Comparison of ENCODE assay signal across 9 cellular contexts in genomic region chr1:39105841-39106765, GRCh38.
DNase-seq lines count a peak whose midpoint lies in the region; TF ChIP-seq lines count a peak whose summit lies in the region.
"Had no signal": no experiment of that assay in that cellular context is flagged by ENCODE, and none has a peak within 500 bp of the region (broad histone marks: within the 10 kb centered on the region; RNA-seq: fewer than 3 reads in every experiment).

No MANE protein-coding gene starts in this region.

- no peaks in the 10 kb centered on the region for H3K27me3 Mint-ChIP-seq in H9 (ENCODE audit: low read depth)
- H3K27me3 Mint-ChIP-seq in activated naive CD4-positive, alpha-beta T cell treated with anti-CD3 and anti-CD28 coated beads, Interleukin-2, amount 10 ng/mL, durations not matched to agents 7 days and 5 days = peaks cover 32% of the 10 kb centered on the region
- H3K27me3 Mint-ChIP-seq: brain had no signal

- no peaks in the 10 kb centered on the region for H3K9me3 Mint-ChIP-seq in H9
- no peaks in the 10 kb centered on the region for H3K9me3 Mint-ChIP-seq in activated naive CD4-positive, alpha-beta T cell treated with anti-CD3 and anti-CD28 coated beads, Interleukin-2, amount 10 ng/mL, durations not matched to agents 7 days and 5 days

- no peaks in the 10 kb centered on the region for H3K9me3 ChIP-seq in H9 (ENCODE audit: control insufficient read depth, low read depth, low read length)

- no peaks in the 10 kb centered on the region for H3K79me1 ChIP-seq in H9 (ENCODE audit: insufficient read depth, low read depth, low read length, poor library complexity, severe bottlenecking)

- H3K4me2 ChIP-seq in H9 (ENCODE audit: insufficient read depth, insufficient read length, low read length) = peak overlapping the region; percentile 92

- H3K79me2 ChIP-seq in H9 (ENCODE audit: insufficient read depth, low read length) = peaks cover 32% of the 10 kb centered on the region; the same call in 1 of the 2 replicates

- no peak overlapping the region for H4K91ac ChIP-seq in H9 (ENCODE audit: insufficient read length, low read depth, low read length)

- H3K23ac ChIP-seq in H9 (ENCODE audit: insufficient read length, low read depth, low read length) = no peak overlapping the region

- no peaks in the 10 kb centered on the region for H3K36me3 Mint-ChIP-seq in H9 (ENCODE audit: insufficient read depth in 1 of 3, low read depth in 3 of 3)
- H3K36me3 Mint-ChIP-seq in activated naive CD4-positive, alpha-beta T cell treated with anti-CD3 and anti-CD28 coated beads, Interleukin-2, amount 10 ng/mL, durations not matched to agents 7 days and 5 days = no peaks in the 10 kb centered on the region
- H3K36me3 Mint-ChIP-seq: brain had no signal

- intact Hi-C loops in cardiac septum (cut with DNase I) = loop anchor here (1.0 to 5.0 kb wide), 4 partner anchors 26 to 301 kb away; no protein-coding TSS in a partner anchor

- DNase-seq in EH (ENCODE audit: low read depth) (peak; percentile 66), H9 (peak; percentile 40), NCI-H774 (lab: John Stamatoyannopoulos, UW) (peak; percentile 45), cardiac septum (ENCODE audit: low spot score) (peak; percentile 79), pons (ENCODE audit: low spot score) (peak; percentile 59), ureter (ENCODE audit: low spot score) (no peak), NCI-H187 treated with DMSO at 0.1 percent for 48 hours (lab: John Stamatoyannopoulos, UW) (no peak)
- DNase-seq in activated naive CD4-positive, alpha-beta T cell treated with anti-CD3 and anti-CD28 coated beads, Interleukin-2, amount 10 ng/mL, durations not matched to agents 7 days and 5 days = peak; percentile 44

- no peak overlapping the region for H3K56ac ChIP-seq in H9 (ENCODE audit: insufficient read length, low read depth, low read length)

- no peak overlapping the region for H2BK5ac ChIP-seq in H9 (ENCODE audit: insufficient read length, low read length)

- H2BK15ac ChIP-seq in H9 (ENCODE audit: low read depth, low read length) = no peak overlapping the region; the same call in 1 of the 2 replicates

- H2AK5ac ChIP-seq in H9 (ENCODE audit: insufficient read length, low read length) = no peak overlapping the region

- peak overlapping the region; percentile 85 to 97 (median 86); a peak in 6 of 7 replicates for H3K27ac Mint-ChIP-seq in H9
- H3K27ac Mint-ChIP-seq in activated naive CD4-positive, alpha-beta T cell treated with anti-CD3 and anti-CD28 coated beads, Interleukin-2, amount 10 ng/mL, durations not matched to agents 7 days and 5 days = no peak overlapping the region

- no peak overlapping the region for H4K8ac ChIP-seq in H9 (replicated peaks; ENCODE audit: insufficient read length, low read depth, low read length)

- H2BK20ac ChIP-seq in H9 (ENCODE audit: low read depth, low read length, poor library complexity, severe bottlenecking) = no peak overlapping the region

- peak overlapping the region; percentile 77 for H3K18ac ChIP-seq in H9 (ENCODE audit: insufficient read length, low read depth, low read length)

- no peak overlapping the region for H3T11ph ChIP-seq in H9 (ENCODE audit: low read length)

- peak overlapping the region; percentile 97 for H3K14ac ChIP-seq in H9 (ENCODE audit: insufficient read depth, low read length)

- TF ChIP-seq CTCF in H9 (conservative IDR thresholded peaks at IDR 0.05) = no peak

- peaks cover 29 to 37% of the 10 kb centered on the region in 2 experiments for H3K4me1 Mint-ChIP-seq in H9
- peaks cover 33% of the 10 kb centered on the region for H3K4me1 Mint-ChIP-seq in activated naive CD4-positive, alpha-beta T cell treated with anti-CD3 and anti-CD28 coated beads, Interleukin-2, amount 10 ng/mL, durations not matched to agents 7 days and 5 days

- H2BK120ac ChIP-seq in H9 (ENCODE audit: low read depth, low read length, poor library complexity, severe bottlenecking) = peak overlapping the region; percentile 8

- peaks cover 19% of the 10 kb centered on the region for H3K23me2 ChIP-seq in H9 (ENCODE audit: insufficient read length, low read depth, low read length, poor library complexity, severe bottlenecking)

- H3K9ac ChIP-seq in H9 (ENCODE audit: extremely low read depth, insufficient read length, low read length) = peak overlapping the region; percentile 70

- no peak overlapping the region for H3K4me3 Mint-ChIP-seq in H9
- peak overlapping the region; percentile 69 for H3K4me3 Mint-ChIP-seq in activated naive CD4-positive, alpha-beta T cell treated with anti-CD3 and anti-CD28 coated beads, Interleukin-2, amount 10 ng/mL, durations not matched to agents 7 days and 5 days

- H2BK12ac ChIP-seq in H9 (ENCODE audit: insufficient read length, low read depth, low read length) = peak overlapping the region; percentile 16

- H3K4me1 ChIP-seq in H9 (ENCODE audit: insufficient read depth, low read length) = peaks cover 8% of the 10 kb centered on the region; the same call in 1 of the 2 replicates

- H3K4ac ChIP-seq in H9 (ENCODE audit: low read depth, low read length) = no peak overlapping the region

- no peak overlapping the region for H4K5ac ChIP-seq in H9 (ENCODE audit: insufficient read length, low read depth, low read length)

- no CpG with 5 or more reads among the region's 39 CpGs for WGBS in H9 (ENCODE audit: extremely low coverage, insufficient read length, low lambda C conversion rate)

- H3K27ac ChIP-seq in H9 (ENCODE audit: insufficient read length, low read depth, low read length) = peak overlapping the region; percentile 65

- no peaks in the 10 kb centered on the region for H4K20me1 ChIP-seq in H9 (ENCODE audit: control insufficient read depth, insufficient read depth, insufficient read length)

- CTCF ChIA-PET in activated naive CD4-positive, alpha-beta T cell treated with anti-CD3 and anti-CD28 coated beads, Interleukin-2, amount 10 ng/mL, durations not matched to agents 7 days and 5 days (lab: Charles Lee) = interaction anchor here (0.6 to 1.9 kb wide), 4 partner anchors 27 to 152 kb away, joined by 3 to 14 read pairs (median 5); no protein-coding TSS in a partner anchor

- no peak overlapping the region for H2AFZ ChIP-seq in H9 (ENCODE audit: low read length)

- no peaks in the 10 kb centered on the region for H3K27me3 ChIP-seq in H9 (ENCODE audit: insufficient read depth, low read length)

Comparison
In these comparisons a context has a peak if more than half of its experiments do, and no peak if none do; other contexts are left out.
1. DNase-seq: peak in EH (single experiment), H9 (single experiment), NCI-H774 (single experiment), activated naive CD4-positive, alpha-beta T cell treated with anti-CD3 and anti-CD28 coated beads, Interleukin-2, amount 10 ng/mL, durations not matched to agents 7 days and 5 days (single experiment), cardiac septum (single experiment) and pons (single experiment); none in ureter (single experiment) and NCI-H187 treated with DMSO at 0.1 percent for 48 hours (single experiment).